ENCODE assay signal across 8 cellular contexts in the genomic region with DNA sequence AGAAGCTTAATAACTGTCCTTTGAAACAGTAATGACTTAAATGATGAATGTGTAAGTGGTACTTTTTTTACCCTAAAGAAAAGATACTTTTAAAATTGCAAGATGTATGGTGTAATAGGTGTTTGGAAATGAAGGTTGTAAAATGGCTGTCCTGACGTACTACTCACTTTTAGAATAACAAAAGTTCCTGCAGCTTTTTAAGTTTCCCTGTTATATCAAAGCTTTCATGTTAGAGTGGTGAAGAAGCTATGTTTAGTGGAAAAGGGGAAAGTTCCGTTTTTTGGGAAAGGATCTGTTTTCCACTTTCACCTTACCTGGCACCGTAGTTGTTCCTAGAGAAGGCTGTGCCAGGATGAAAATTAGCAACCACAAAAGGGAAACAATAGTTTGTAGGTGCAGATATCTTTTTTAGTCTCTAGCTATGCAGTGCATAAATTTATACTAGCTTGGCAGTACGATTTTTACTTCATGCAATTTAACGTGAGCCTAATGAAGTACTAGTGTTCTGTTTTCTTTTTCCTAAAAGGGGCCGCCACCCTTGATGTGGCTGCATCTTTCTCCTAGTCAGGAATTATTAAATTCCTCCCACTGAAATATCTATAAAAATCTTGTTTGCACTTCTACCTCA. TPM values are rescaled to one million over a fixed set of nuclear protein-coding genes. Genes with fewer than 3 reads are reported as not detected.
DNase-seq lines count a peak whose midpoint lies in the region; ATAC-seq, FAIRE-seq and TF ChIP-seq lines count a peak whose summit lies in the region.

No MANE protein-coding gene starts in this region.

- H3K4me1 ChIP-seq in heart left ventricle (peaks cover 0 to 43% (median 28%) of the 10 kb centered on the region in 12 donors), HepG2 (ENCODE audit: insufficient read depth, low read length) (peaks cover 22% of the 10 kb centered on the region), tibial nerve (peaks cover 0 to 38% (median 14%) of the 10 kb centered on the region in 4 donors)

- H3K27me3 ChIP-seq in heart left ventricle: no peaks in the 10 kb centered on the region
- H3K27me3 ChIP-seq in HepG2 (ENCODE audit: control insufficient read depth in 1 of 2, insufficient read depth in 2 of 2, low read length in 2 of 2): no peaks in the 10 kb centered on the region
- no peaks in the 10 kb centered on the region for H3K27me3 ChIP-seq in tibial nerve

- peak overlapping the region; percentile 98 for H3K4me2 ChIP-seq in HepG2 (ENCODE audit: low read depth, low read length)

- no peaks in the 10 kb centered on the region for H3K36me3 ChIP-seq in heart left ventricle
- H3K36me3 ChIP-seq in HepG2 (replicated peaks in 1 of 2; ENCODE audit: control insufficient read depth in 1 of 2, insufficient read depth in 2 of 2, low read length in 2 of 2): no peaks in the 10 kb centered on the region
- H3K36me3 ChIP-seq in tibial nerve: no peaks in the 10 kb centered on the region

- TF ChIP-seq RAD21 in HepG2 (CRISPR knock-in tag; IDR thresholded peaks at IDR 0.05): no peak

- H3K27ac ChIP-seq in heart left ventricle (peak overlapping the region in 11 of 12 donors; percentile 89 to 99 (median 95)), HepG2 (ENCODE audit: extremely low read length, insufficient read depth, low read length) (no peak overlapping the region), tibial nerve (peak overlapping the region in 3 of 4 donors; percentile 97 to 99 (median 98))

- H2AFZ ChIP-seq in HepG2 (ENCODE audit: low read length): no peak overlapping the region

- peak overlapping the region; percentile 65 to 91 (median 74) for H3K4me3 ChIP-seq in heart left ventricle
- H3K4me3 ChIP-seq in HepG2 (replicated peaks in 1 of 3; ENCODE audit: insufficient read depth in 1 of 3, low read depth in 2 of 3, low read length in 3 of 3): peak overlapping the region; percentile 85 to 87 (median 87)
- H3K4me3 ChIP-seq in tibial nerve: peak overlapping the region; percentile 66 to 96 (median 90)

- H4K20me1 ChIP-seq in HepG2 (ENCODE audit: insufficient read depth, low read length): no peaks in the 10 kb centered on the region

- FAIRE-seq in HepG2 (lab: Jason Lieb, UNC): no peak

- 17 to 21% (median 18%) methylated on average over 6 of the region's 6 CpGs for WGBS in heart left ventricle, 4 donors
- 52% methylated on average over 6 of the region's 6 CpGs for WGBS in HepG2 (ENCODE audit: low lambda C conversion rate)
- WGBS in tibial nerve, 2 donors: 7 to 9% methylated on average over 6 of the region's 6 CpGs

- in situ Hi-C loops in HepG2 (cut with HindIII; ENCODE audit: extremely low pct_ligation_motif_present, low pct_unique_long_range_greater_than_20kb): loop anchor here (5.0 to 10.0 kb wide), 2 partner anchors 205 to 453 kb away; no protein-coding TSS in a partner anchor

- H3K9ac ChIP-seq in HepG2 (ENCODE audit: insufficient read depth, low read depth, low read length): peak overlapping the region; percentile 75; the same call in 1 of the 2 replicates

- H3K9me3 ChIP-seq in heart left ventricle: no peaks in the 10 kb centered on the region
- no peaks in the 10 kb centered on the region for H3K9me3 ChIP-seq in HepG2 (ENCODE audit: low read length)
- no peaks in the 10 kb centered on the region for H3K9me3 ChIP-seq in tibial nerve

- no peak for TF ChIP-seq EP300 in HepG2 (IDR thresholded peaks at IDR 0.05; ENCODE audit: low read depth in 2 of 2, low read length in 2 of 2)
- no peak for TF ChIP-seq EP300 in HepG2 (CRISPR knock-in tag; IDR thresholded peaks at IDR 0.05; ENCODE audit: borderline replicate concordance)
- TF ChIP-seq EP300 in tibial nerve (IDR thresholded peaks at IDR 0.05): no peak

- TF ChIP-seq POLR2A in heart left ventricle (IDR thresholded peaks at IDR 0.05) (no peak), HepG2 (IDR thresholded peaks at IDR 0.05; ENCODE audit: insufficient read depth in 1 of 2, low read depth in 2 of 2, low read length in 2 of 2) (no peak), tibial nerve (IDR thresholded peaks at IDR 0.05) (no peak)

- POLR2A ChIA-PET in HepG2 (lab: Yijun Ruan, JAX): interaction anchor here (1.2 kb wide), 1 partner anchor 31 kb away, joined by 4 read pairs; no protein-coding TSS in a partner anchor

- CTCF ChIA-PET in HepG2 (lab: Yijun Ruan, JAX; ENCODE audit: low intra/inter-chr PET ratio, low total read pairs): no interaction called here

- DNase-seq in heart left ventricle: no peak
- no peak for DNase-seq in cardiac septum (ENCODE audit: low spot score)
- peak; percentile 21 for DNase-seq in amniotic epithelial cell (ENCODE audit: low read depth)
- DNase-seq in HepG2 (ENCODE audit: low spot score): no peak
- DNase-seq in tibial nerve (ENCODE audit: low spot score in 2 of 2): no peak
- no peak for DNase-seq in stimulated activated CD4-positive, alpha-beta T cell treated with anti-CD3 and anti-CD28 coated beads, Interleukin-4, amount 100 ng/mL, for 24 hours
- DNase-seq in NCI-H2171 treated with DMSO at 0.1 percent for 48 hours (lab: John Stamatoyannopoulos, UW): no peak

- no peaks in the 10 kb centered on the region for H3K79me2 ChIP-seq in HepG2 (ENCODE audit: insufficient read depth, low read length)

- TSS peak; percentile 62 for BruUV-seq in HepG2 (replicated peaks; lab: Mats Ljungman, UMichigan)

- TF ChIP-seq CTCF in heart left ventricle (IDR thresholded peaks at IDR 0.05): no peak
- TF ChIP-seq CTCF in HepG2 (CRISPR knock-in tag; IDR thresholded peaks at IDR 0.05): no peak
- no peak for TF ChIP-seq CTCF in tibial nerve (IDR thresholded peaks at IDR 0.05)

- ATAC-seq in heart left ventricle: no peak
- ATAC-seq in HepG2: no peak
- no peak for ATAC-seq in HG03439 (IDR thresholded peaks at IDR 0.05; ENCODE audit: unreplicated experiment)

- intact Hi-C loops in heart left ventricle (cut with DNase I) (loop anchor here (1.0 to 10.0 kb wide), 11 partner anchors 31 to 453 kb away; a partner anchor contains a TSS), cardiac septum (cut with DNase I) (loop anchor here (1.0 to 5.0 kb wide), 5 partner anchors 137 to 451 kb away; no protein-coding TSS in a partner anchor), HepG2 (cut with micrococcal nuclease; ENCODE audit: unreplicated experiment) (no loop called here)

TF ChIP-seq in HepG2, 621 proteins besides CTCF, POLR2A, EP300 and RAD21 (continues in another document):
- no peak for TF ChIP-seq RFX1 (IDR thresholded peaks at IDR 0.05)
- no peak for TF ChIP-seq KAT7 (CRISPR knock-in tag; IDR thresholded peaks at IDR 0.05; ENCODE audit: borderline replicate concordance)
- TF ChIP-seq, protein P1, sequence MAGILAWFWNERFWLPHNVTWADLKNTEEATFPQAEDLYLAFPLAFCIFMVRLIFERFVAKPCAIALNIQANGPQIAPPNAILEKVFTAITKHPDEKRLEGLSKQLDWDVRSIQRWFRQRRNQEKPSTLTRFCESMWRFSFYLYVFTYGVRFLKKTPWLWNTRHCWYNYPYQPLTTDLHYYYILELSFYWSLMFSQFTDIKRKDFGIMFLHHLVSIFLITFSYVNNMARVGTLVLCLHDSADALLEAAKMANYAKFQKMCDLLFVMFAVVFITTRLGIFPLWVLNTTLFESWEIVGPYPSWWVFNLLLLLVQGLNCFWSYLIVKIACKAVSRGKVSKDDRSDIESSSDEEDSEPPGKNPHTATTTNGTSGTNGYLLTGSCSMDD (CRISPR knock-in tag; IDR thresholded peaks at IDR 0.05): no peak
- no peak for TF ChIP-seq ZNF331 (CRISPR knock-in tag; IDR thresholded peaks at IDR 0.05)
- no peak for TF ChIP-seq CBX1 (IDR thresholded peaks at IDR 0.05; ENCODE audit: low read depth)
- TF ChIP-seq, protein P2, sequence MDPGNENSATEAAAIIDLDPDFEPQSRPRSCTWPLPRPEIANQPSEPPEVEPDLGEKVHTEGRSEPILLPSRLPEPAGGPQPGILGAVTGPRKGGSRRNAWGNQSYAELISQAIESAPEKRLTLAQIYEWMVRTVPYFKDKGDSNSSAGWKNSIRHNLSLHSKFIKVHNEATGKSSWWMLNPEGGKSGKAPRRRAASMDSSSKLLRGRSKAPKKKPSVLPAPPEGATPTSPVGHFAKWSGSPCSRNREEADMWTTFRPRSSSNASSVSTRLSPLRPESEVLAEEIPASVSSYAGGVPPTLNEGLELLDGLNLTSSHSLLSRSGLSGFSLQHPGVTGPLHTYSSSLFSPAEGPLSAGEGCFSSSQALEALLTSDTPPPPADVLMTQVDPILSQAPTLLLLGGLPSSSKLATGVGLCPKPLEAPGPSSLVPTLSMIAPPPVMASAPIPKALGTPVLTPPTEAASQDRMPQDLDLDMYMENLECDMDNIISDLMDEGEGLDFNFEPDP (CRISPR knock-in tag; conservative IDR thresholded peaks at IDR 0.05): no peak
- no peak for TF ChIP-seq ZNF232 (CRISPR knock-in tag; IDR thresholded peaks at IDR 0.05; ENCODE audit: borderline replicate concordance)
- TF ChIP-seq ZNF230 (CRISPR knock-in tag; IDR thresholded peaks at IDR 0.05): no peak
- no peak for TF ChIP-seq SSRP1 (CRISPR knock-in tag; IDR thresholded peaks at IDR 0.05)

RNA-seq across cellular contexts. Expression of a gene that starts 1.3 kb away (rescaled TPM):
- 10 to 100 TPM; 56.4 to 92.2 (median 68.4) TPM for total RNA-seq in heart left ventricle
- polyA plus RNA-seq in heart left ventricle: 10 to 100 TPM in 1 of 2 donors, 1 to 10 TPM in 1; 6.4 to 46.4 TPM
- 68.8 TPM for total RNA-seq in cardiac septum
- 123 and 199 TPM in 2 replicates for total RNA-seq in HepG2 (2016; rRNA removed; fragmentation: Illumina TruSeq; extraction: Trizol)
- total RNA-seq in HepG2 (2016; cell fraction: cytosol; rRNA removed; fragmentation: Illumina TruSeq; extraction: Trizol; ENCODE audit: low read depth): 12.5 and 18.3 TPM in 2 replicates
- 120 and 193 TPM in 2 replicates for total RNA-seq in HepG2 (2016; cell fraction: insoluble cytoplasmic fraction; rRNA removed; fragmentation: Illumina TruSeq; extraction: Trizol)
- total RNA-seq in HepG2 (2016; cell fraction: membrane; rRNA removed; fragmentation: Illumina TruSeq; extraction: Trizol): 36.3 and 37.6 TPM in 2 replicates
- total RNA-seq in HepG2 (2016; cell fraction: nucleus; rRNA removed; fragmentation: Illumina TruSeq; extraction: Trizol): 104 and 105 TPM in 2 replicates
- 23.6 and 26.7 TPM in 2 replicates for polyA plus RNA-seq in HepG2 (2011; rRNA removed)
- 15.8 and 21.4 TPM in 2 replicates for polyA plus RNA-seq in HepG2 (2011; cell fraction: cytosol; rRNA removed)
- 15.7 and 22.1 TPM in 2 replicates for polyA plus RNA-seq in HepG2 (2011; cell fraction: nucleus; rRNA removed)
- polyA plus RNA-seq in HepG2 (2012): 32.9 and 35.1 TPM in 2 replicates
- polyA plus RNA-seq in HepG2 (2016; cell fraction: cytosol; fragmentation: Illumina TruSeq; extraction: Trizol; ENCODE audit: low read depth): 4.2 and 4.5 TPM in 2 replicates
- 76.4 and 89.4 TPM in 2 replicates for polyA plus RNA-seq in HepG2 (2016; cell fraction: insoluble cytoplasmic fraction; fragmentation: Illumina TruSeq; extraction: Trizol; ENCODE audit: low read depth)
- polyA plus RNA-seq in HepG2 (2016; cell fraction: membrane; fragmentation: Illumina TruSeq; extraction: Trizol; ENCODE audit: low read depth): 11.3 and 11.6 TPM in 2 replicates
- polyA plus RNA-seq in HepG2 (2016; cell fraction: nucleus; fragmentation: Illumina TruSeq; extraction: Trizol; ENCODE audit: insufficient read depth, low read depth): 50.1 and 51.5 TPM in 2 replicates
- polyA minus RNA-seq in HepG2 (2011; rRNA and poly(A)+ RNA removed; ENCODE audit: low replicate concordance): 94.2 and 347 TPM in 2 replicates
- 77.6 and 113 TPM in 2 replicates for polyA minus RNA-seq in HepG2 (2011; cell fraction: cytosol; rRNA and poly(A)+ RNA removed)
- 126 and 154 TPM in 2 replicates for polyA minus RNA-seq in HepG2 (2011; cell fraction: nucleus; rRNA and poly(A)+ RNA removed)
- total RNA-seq in tibial nerve: 100 to 1,000 TPM in 1 of 4 donors, 10 to 100 TPM in 3; 58.2 to 106 (median 81.4) TPM
